In the genomic region with DNA sequence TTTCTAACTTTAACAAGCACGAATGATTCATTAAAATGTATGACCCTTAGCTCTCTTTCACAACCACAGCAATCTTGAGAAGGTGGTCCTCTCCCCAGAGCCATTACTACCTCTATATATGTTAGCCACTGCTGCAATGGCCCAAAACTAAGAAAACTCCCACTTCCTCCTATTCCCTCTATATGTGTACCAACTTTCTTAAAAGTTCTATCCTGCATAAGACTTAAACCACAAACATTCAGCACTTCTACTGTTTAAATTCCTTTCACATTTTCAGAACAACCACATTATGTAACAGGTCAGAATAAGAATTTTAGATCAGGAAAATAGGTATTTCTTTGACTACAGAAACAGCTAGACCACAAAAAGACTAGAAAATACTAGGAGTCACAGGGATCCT, we compare ENCODE assay signal across 1 cellular context.
TF ChIP-seq lines count a peak whose summit lies in the region.

No MANE protein-coding gene starts in this region.

TF ChIP-seq in GM12878, 131 proteins besides CTCF, POLR2A, EP300 and RAD21:
- TF ChIP-seq, protein P1, sequence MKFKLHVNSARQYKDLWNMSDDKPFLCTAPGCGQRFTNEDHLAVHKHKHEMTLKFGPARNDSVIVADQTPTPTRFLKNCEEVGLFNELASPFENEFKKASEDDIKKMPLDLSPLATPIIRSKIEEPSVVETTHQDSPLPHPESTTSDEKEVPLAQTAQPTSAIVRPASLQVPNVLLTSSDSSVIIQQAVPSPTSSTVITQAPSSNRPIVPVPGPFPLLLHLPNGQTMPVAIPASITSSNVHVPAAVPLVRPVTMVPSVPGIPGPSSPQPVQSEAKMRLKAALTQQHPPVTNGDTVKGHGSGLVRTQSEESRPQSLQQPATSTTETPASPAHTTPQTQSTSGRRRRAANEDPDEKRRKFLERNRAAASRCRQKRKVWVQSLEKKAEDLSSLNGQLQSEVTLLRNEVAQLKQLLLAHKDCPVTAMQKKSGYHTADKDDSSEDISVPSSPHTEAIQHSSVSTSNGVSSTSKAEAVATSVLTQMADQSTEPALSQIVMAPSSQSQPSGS (IDR thresholded peaks at IDR 0.05; ENCODE audit: low read length), result peak; percentile 24; the same call in 1 of the 2 replicates
- TF ChIP-seq RUNX3 (IDR thresholded peaks at IDR 0.05; ENCODE audit: low read length) (peak; percentile 56), SPI1 (IDR thresholded peaks at IDR 0.05; ENCODE audit: borderline replicate concordance, insufficient read depth, low read depth, low read length) (peak; percentile 56), CREM (IDR thresholded peaks at IDR 0.05; ENCODE audit: low read depth) (no peak)
TF ChIP-seq in GM12878: peak in this region for 3.
